In the genomic region with DNA sequence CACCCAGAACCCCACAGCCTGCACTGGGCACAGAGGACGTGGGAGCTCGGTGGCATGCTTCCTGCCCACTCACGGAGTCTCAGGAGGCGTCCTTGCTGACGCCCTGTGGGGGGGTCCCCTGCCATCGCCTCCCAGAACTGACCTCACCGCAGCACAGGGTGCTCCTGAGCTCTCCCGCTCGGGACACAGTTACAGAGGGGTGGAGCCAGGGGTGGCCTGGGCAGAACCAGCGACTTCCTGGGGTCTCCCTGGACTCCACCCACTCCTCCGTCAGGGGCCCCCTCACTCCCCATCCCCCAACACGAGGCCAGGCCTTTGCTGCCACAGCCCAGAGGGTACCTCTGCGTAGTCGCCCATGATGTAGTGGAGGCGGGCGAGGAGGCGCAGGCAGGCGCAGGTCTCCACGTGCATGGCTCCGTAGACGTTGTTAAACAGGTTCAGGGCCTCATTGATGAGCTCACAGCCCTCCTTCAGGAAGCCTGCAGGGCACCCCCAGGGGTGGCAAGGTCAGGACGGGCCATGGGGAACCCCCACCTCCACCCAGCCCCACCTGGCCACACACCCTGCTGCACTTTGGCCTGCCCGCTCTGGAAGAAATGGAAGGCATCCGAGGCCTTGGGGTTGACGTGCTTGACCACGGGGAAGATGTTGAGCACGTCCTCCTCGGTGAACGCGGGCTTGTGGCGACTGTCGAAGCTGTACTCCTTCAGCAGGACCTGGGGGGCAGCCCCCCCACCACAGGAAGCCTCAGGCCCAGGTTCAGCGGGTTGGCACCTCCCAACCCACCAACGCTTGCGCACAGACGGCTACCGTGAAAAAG, we compare ENCODE assay signal across 16 cellular contexts. TPM values are rescaled to one million over a fixed set of nuclear protein-coding genes. Genes with fewer than 3 reads are reported as not detected.
DNase-seq lines count a peak whose midpoint lies in the region; ATAC-seq, FAIRE-seq and TF ChIP-seq lines count a peak whose summit lies in the region.
"Had no signal": no experiment of that assay in that cellular context is flagged by ENCODE, and none has a peak within 500 bp of the region (broad histone marks: within the 10 kb centered on the region; RNA-seq: fewer than 3 reads in every experiment).

No MANE protein-coding gene starts in this region.

- no peak for FAIRE-seq in kidney (lab: Jason Lieb, UNC)
- FAIRE-seq: endothelial cell of umbilical vein, GM18507 had no signal

- H3K9me3 ChIP-seq in kidney (ENCODE audit: control insufficient read depth in 1 of 2, low read length in 2 of 2) (no peaks in the 10 kb centered on the region), testis (no peaks in the 10 kb centered on the region), WERI-Rb-1 (ENCODE audit: severe bottlenecking) (no peaks in the 10 kb centered on the region)

- ATAC-seq in activated T-cell treated with anti-CD3 and anti-CD28 coated beads, Interleukin-2, amount 50 U/mL, for 4 hours = no peak
- ATAC-seq in HG03460 (IDR thresholded peaks at IDR 0.05; ENCODE audit: unreplicated experiment) = no peak
- ATAC-seq: left cardiac atrium had no signal

- intact Hi-C loops in kidney (cut with DNase I) (no loop called here), testis (cut with DNase I; ENCODE audit: low total_unique reads) (no loop called here)

- peaks cover 10 to 22% of the 10 kb centered on the region in 2 donors for H3K36me3 ChIP-seq in kidney (ENCODE audit: control insufficient read depth in 1 of 2, insufficient read depth in 2 of 2, low read length in 2 of 2)
- no peaks in the 10 kb centered on the region for H3K36me3 ChIP-seq in testis (ENCODE audit: low read depth, missing control alignments)
- peaks cover 78% of the 10 kb centered on the region for H3K36me3 ChIP-seq in WERI-Rb-1

- no peak overlapping the region for H3K4me3 Mint-ChIP-seq in activated T-cell treated with anti-CD3 and anti-CD28 coated beads, Interleukin-2, amount 50 U/mL, for 24 hours
- no peak overlapping the region for H3K4me3 Mint-ChIP-seq in activated T-cell treated with anti-CD3 and anti-CD28 coated beads, Interleukin-2, amount 50 U/mL, for 4 hours
- H3K4me3 Mint-ChIP-seq: activated CD8-positive, alpha-beta T cell treated with anti-CD3 and anti-CD28 coated beads, Interleukin-2, amount 10 ng/mL, durations not matched to agents 7 days and 5 days had no signal

- H3K4me1 ChIP-seq in kidney (ENCODE audit: control insufficient read depth in 1 of 2, insufficient read depth in 1 of 2, low read depth in 1 of 2, low read length in 2 of 2) = no peaks in the 10 kb centered on the region
- H3K4me1 ChIP-seq in testis = peaks cover 11% of the 10 kb centered on the region

- H3K9ac ChIP-seq in kidney (ENCODE audit: low read length in 2 of 2) = no peak overlapping the region

- H3K27ac Mint-ChIP-seq in activated T-cell treated with anti-CD3 and anti-CD28 coated beads, Interleukin-2, amount 50 U/mL, for 24 hours = peak overlapping the region; percentile 52
- H3K27ac Mint-ChIP-seq: activated CD8-positive, alpha-beta T cell treated with anti-CD3 and anti-CD28 coated beads, Interleukin-2, amount 10 ng/mL, durations not matched to agents 7 days and 5 days had no signal

- H3K27me3 ChIP-seq in testis (no peaks in the 10 kb centered on the region), WERI-Rb-1 (ENCODE audit: insufficient read depth, low read depth, severe bottlenecking) (no peaks in the 10 kb centered on the region)

- TF ChIP-seq POLR2A in testis (IDR thresholded peaks at IDR 0.05) = no peak

- H3K27ac ChIP-seq in kidney (ENCODE audit: low read depth in 2 of 2, low read length in 2 of 2) (no peak overlapping the region), testis (no peak overlapping the region), WERI-Rb-1 (no peak overlapping the region)

- TF ChIP-seq CTCF in kidney (IDR thresholded peaks at IDR 0.05; ENCODE audit: borderline replicate concordance, extremely low read depth, insufficient read depth) (no peak), testis (IDR thresholded peaks at IDR 0.05) (no peak), WERI-Rb-1 (IDR thresholded peaks at IDR 0.05; ENCODE audit: low read depth, low read length) (no peak)

- H3K4me1 Mint-ChIP-seq in activated T-cell treated with anti-CD3 and anti-CD28 coated beads, Interleukin-2, amount 50 U/mL, for 24 hours (ENCODE audit: low read depth) = peaks cover 7% of the 10 kb centered on the region
- peaks cover 6% of the 10 kb centered on the region for H3K4me1 Mint-ChIP-seq in activated T-cell treated with anti-CD3 and anti-CD28 coated beads, Interleukin-2, amount 50 U/mL, for 4 hours (ENCODE audit: low read depth)

- H3K36me3 Mint-ChIP-seq in activated T-cell treated with anti-CD3 and anti-CD28 coated beads, Interleukin-2, amount 50 U/mL, for 24 hours (ENCODE audit: low read depth) = peaks cover 80% of the 10 kb centered on the region
- H3K36me3 Mint-ChIP-seq in activated T-cell treated with anti-CD3 and anti-CD28 coated beads, Interleukin-2, amount 50 U/mL, for 4 hours (ENCODE audit: insufficient read depth) = peaks cover 11% of the 10 kb centered on the region

- WGBS in testis, 2 donors = 90 to 94% methylated on average over 18 to 37 of the region's 37 CpGs

- peak; percentile 31 for DNase-seq in activated T-cell treated with anti-CD3 and anti-CD28 coated beads, Interleukin-2, amount 50 U/mL, for 24 hours
- DNase-seq in activated T-cell treated with anti-CD3 and anti-CD28 coated beads, Interleukin-2, amount 50 U/mL, for 4 hours = no peak
- DNase-seq in activated CD8-positive, alpha-beta memory T cell treated with anti-CD3 and anti-CD28 coated beads, Interleukin-2, amount 50 U/mL, for 48 hours = peak; percentile 54
- peak; percentile 75 for DNase-seq in kidney
- peak; percentile 13 for DNase-seq in testis
- DNase-seq in stimulated activated CD4-positive, alpha-beta T cell treated with anti-CD3 and anti-CD28 coated beads, Interleukin-12 subunit alpha, Interleukin-12 subunit beta, amount 100 ng/mL, for 4 hours = no peak
- no peak for DNase-seq in WERI-Rb-1
- DNase-seq: ACHN; activated CD8-positive, alpha-beta T cell treated with anti-CD3 and anti-CD28 coated beads, Interleukin-2, amount 10 ng/mL, durations not matched to agents 7 days and 5 days; GF-D8; left cardiac atrium had no signal

- H3K27me3 Mint-ChIP-seq in activated T-cell treated with anti-CD3 and anti-CD28 coated beads, Interleukin-2, amount 50 U/mL, for 24 hours = no peaks in the 10 kb centered on the region
- no peaks in the 10 kb centered on the region for H3K27me3 Mint-ChIP-seq in activated T-cell treated with anti-CD3 and anti-CD28 coated beads, Interleukin-2, amount 50 U/mL, for 4 hours (ENCODE audit: low read depth)

- no peaks in the 10 kb centered on the region for H3K9me3 Mint-ChIP-seq in activated T-cell treated with anti-CD3 and anti-CD28 coated beads, Interleukin-2, amount 50 U/mL, for 24 hours
- no peaks in the 10 kb centered on the region for H3K9me3 Mint-ChIP-seq in activated T-cell treated with anti-CD3 and anti-CD28 coated beads, Interleukin-2, amount 50 U/mL, for 4 hours

- H3K4me3 ChIP-seq in kidney (ENCODE audit: low read length in 2 of 2) (no peak overlapping the region), testis (no peak overlapping the region), WERI-Rb-1 (ENCODE audit: low read depth, low read length) (no peak overlapping the region)

RNA-seq across cellular contexts. Expression of gene CLUH, which starts 17.8 kb away (rescaled TPM):
- total RNA-seq in activated T-cell treated with anti-CD3 and anti-CD28 coated beads, Interleukin-2, amount 50 U/mL, for 4 hours = 100 to 1,000 TPM; 245 to 297 (median 279) TPM
- total RNA-seq in kidney (93.1 TPM), testis (100 to 1,000 TPM; 173 to 183 TPM)
- polyA plus RNA-seq in kidney (ENCODE audit: insufficient read depth, low read depth, low replicate concordance) (49.5 TPM), testis (ENCODE audit: insufficient read depth, low read depth, low replicate concordance) (60.1 TPM)

RNA-seq across cellular contexts. Expression of gene CCDC92B, which starts 55.7 kb away (rescaled TPM):
- total RNA-seq in activated T-cell treated with anti-CD3 and anti-CD28 coated beads, Interleukin-2, amount 50 U/mL, for 4 hours = under 1 TPM in 1 of 3 donors, not detected in 2; 0.16 TPM
- total RNA-seq in kidney (1.0 TPM), testis (1 to 10 TPM; 3.9 to 4.0 TPM)
- polyA plus RNA-seq in kidney (ENCODE audit: insufficient read depth, low read depth, low replicate concordance) (0.11 TPM), testis (ENCODE audit: insufficient read depth, low read depth, low replicate concordance) (2.2 TPM)
- total RNA-seq: activated CD8-positive, alpha-beta T cell treated with anti-CD3 and anti-CD28 coated beads, Interleukin-2, amount 10 ng/mL, durations not matched to agents 7 days and 5 days; endothelial cell of umbilical vein; NCI-H460; subcutaneous adipose tissue had no signal
- polyA plus RNA-seq: endothelial cell of umbilical vein had no signal

Comparison
In these comparisons a context has a peak if more than half of its experiments do, and no peak if none do; other contexts are left out.
1. DNase-seq: peak in activated T-cell treated with anti-CD3 and anti-CD28 coated beads, Interleukin-2, amount 50 U/mL, for 24 hours (single experiment), activated CD8-positive, alpha-beta memory T cell treated with anti-CD3 and anti-CD28 coated beads, Interleukin-2, amount 50 U/mL, for 48 hours (single experiment), kidney (single experiment) and testis (single experiment); none in activated T-cell treated with anti-CD3 and anti-CD28 coated beads, Interleukin-2, amount 50 U/mL, for 4 hours (single experiment), stimulated activated CD4-positive, alpha-beta T cell treated with anti-CD3 and anti-CD28 coated beads, Interleukin-12 subunit alpha, Interleukin-12 subunit beta, amount 100 ng/mL, for 4 hours (single experiment) and WERI-Rb-1 (single experiment).